Comparison of ENCODE assay signal across 2 cellular contexts in the genomic region with DNA sequence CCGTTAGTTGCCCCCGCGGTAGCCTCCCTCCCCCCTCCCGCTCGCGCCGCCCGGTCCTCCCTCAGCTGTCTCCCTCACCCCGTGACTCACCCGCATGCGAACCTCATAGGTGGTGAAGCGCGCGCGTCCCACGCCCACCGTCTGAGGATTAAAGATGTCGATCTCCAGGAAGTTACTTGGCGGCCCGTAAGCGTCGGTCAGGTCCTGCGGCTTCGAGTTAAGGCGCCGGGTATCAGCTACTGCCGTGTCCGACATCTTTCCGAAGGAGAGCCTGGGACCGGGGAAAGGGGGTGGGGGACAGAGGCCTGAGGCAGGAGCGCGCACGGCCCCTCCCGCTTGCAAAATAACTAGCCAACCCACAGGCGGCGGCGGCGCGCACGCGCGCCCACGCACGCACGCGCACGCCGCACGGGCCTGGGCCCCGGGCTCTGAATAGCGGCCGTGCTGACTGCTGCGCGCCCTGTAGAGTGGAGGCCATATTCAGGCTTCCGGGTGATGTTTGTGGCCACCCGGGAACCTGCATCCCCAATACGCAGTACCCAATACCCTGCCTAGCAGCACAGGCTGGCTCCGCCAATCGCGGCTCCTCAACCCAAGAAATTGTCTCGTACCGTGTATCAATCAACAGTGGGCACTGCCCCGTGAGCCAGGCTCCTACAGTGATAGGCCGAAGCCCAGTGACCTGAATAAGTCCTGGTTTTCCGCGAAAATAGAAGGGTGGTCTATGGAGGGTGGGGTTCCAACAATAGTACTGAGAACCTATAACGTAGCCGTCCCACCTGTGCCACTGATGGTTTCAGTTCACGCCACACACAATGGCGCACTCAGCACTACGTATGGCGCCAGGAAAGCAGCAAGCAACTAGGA.
TF ChIP-seq lines count a peak whose summit lies in the region.

A gene (minus strand): TSS at position 283 of the 867 bp plus-strand sequence. CDS start 28 bp downstream, at position 255.

TF ChIP-seq in IMR-90, 13 proteins besides CTCF, POLR2A, EP300 and RAD21:
- TF ChIP-seq MAZ (IDR thresholded peaks at IDR 0.05; ENCODE audit: borderline replicate concordance, low read depth, low read length), result peak; percentile 73
- no peak for TF ChIP-seq RCOR1 (IDR thresholded peaks at IDR 0.05; ENCODE audit: insufficient replicate concordance, low read length)
- no peak for TF ChIP-seq CHD1 (IDR thresholded peaks at IDR 0.05; ENCODE audit: low read depth, low read length)
- no peak for TF ChIP-seq SMC3 (IDR thresholded peaks at IDR 0.05; ENCODE audit: low read depth, low read length)
- TF ChIP-seq MXI1 (IDR thresholded peaks at IDR 0.05; ENCODE audit: borderline replicate concordance, low read depth, low read length), result no peak
- TF ChIP-seq, protein P1, sequence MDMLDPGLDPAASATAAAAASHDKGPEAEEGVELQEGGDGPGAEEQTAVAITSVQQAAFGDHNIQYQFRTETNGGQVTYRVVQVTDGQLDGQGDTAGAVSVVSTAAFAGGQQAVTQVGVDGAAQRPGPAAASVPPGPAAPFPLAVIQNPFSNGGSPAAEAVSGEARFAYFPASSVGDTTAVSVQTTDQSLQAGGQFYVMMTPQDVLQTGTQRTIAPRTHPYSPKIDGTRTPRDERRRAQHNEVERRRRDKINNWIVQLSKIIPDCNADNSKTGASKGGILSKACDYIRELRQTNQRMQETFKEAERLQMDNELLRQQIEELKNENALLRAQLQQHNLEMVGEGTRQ (IDR thresholded peaks at IDR 0.05; ENCODE audit: low read depth, low read length), result peak; percentile 39; the same call in 1 of the 2 replicates
- TF ChIP-seq RFX5 (IDR thresholded peaks at IDR 0.05; ENCODE audit: low read depth, low read length), result peak; percentile 75
- TF ChIP-seq CEBPB (IDR thresholded peaks at IDR 0.05; ENCODE audit: low read depth, low read length), result peak; percentile 48; the same call in 1 of the 2 replicates
- TF ChIP-seq, protein P2, sequence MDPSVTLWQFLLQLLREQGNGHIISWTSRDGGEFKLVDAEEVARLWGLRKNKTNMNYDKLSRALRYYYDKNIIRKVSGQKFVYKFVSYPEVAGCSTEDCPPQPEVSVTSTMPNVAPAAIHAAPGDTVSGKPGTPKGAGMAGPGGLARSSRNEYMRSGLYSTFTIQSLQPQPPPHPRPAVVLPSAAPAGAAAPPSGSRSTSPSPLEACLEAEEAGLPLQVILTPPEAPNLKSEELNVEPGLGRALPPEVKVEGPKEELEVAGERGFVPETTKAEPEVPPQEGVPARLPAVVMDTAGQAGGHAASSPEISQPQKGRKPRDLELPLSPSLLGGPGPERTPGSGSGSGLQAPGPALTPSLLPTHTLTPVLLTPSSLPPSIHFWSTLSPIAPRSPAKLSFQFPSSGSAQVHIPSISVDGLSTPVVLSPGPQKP (IDR thresholded peaks at IDR 0.05; ENCODE audit: borderline replicate concordance, low read depth, low read length), result 0 out of 2 replicates have a peak, but pooled peaks have one; percentile 60
- TF ChIP-seq MAFK (IDR thresholded peaks at IDR 0.05; ENCODE audit: low read depth, low read length), result no peak
- TF ChIP-seq NFE2L2 (IDR thresholded peaks at IDR 0.05; ENCODE audit: low read depth, low read length), result no peak
- TF ChIP-seq FOS (IDR thresholded peaks at IDR 0.05; ENCODE audit: low read depth, low read length), result peak; percentile 100
- TF ChIP-seq BHLHE40 (IDR thresholded peaks at IDR 0.05; ENCODE audit: low read depth, low read length), result peak; percentile 94

TF ChIP-seq in endothelial cell of umbilical vein, 7 proteins besides CTCF, POLR2A, EP300 and RAD21:
- TF ChIP-seq FOS (IDR thresholded peaks at IDR 0.05; ENCODE audit: borderline replicate concordance, insufficient read depth, low read length) (peak; percentile 29), MYC (IDR thresholded peaks at IDR 0.05; ENCODE audit: low read depth, low read length) (no peak), JUN (IDR thresholded peaks at IDR 0.05; ENCODE audit: borderline replicate concordance, insufficient read depth, insufficient read length, low read depth) (no peak), POLR2AphosphoS5 (IDR thresholded peaks at IDR 0.05; ENCODE audit: insufficient read depth, low read depth, low read length) (peak; percentile 53), EZH2 (IDR thresholded peaks at IDR 0.05; ENCODE audit: borderline replicate concordance, low read depth, low read length, severe bottlenecking) (no peak), GATA2 (IDR thresholded peaks at IDR 0.05; ENCODE audit: insufficient read depth, insufficient read length, low read depth, low read length) (no peak)
- TF ChIP-seq, protein P3, sequence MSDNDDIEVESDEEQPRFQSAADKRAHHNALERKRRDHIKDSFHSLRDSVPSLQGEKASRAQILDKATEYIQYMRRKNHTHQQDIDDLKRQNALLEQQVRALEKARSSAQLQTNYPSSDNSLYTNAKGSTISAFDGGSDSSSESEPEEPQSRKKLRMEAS (IDR thresholded peaks at IDR 0.05; ENCODE audit: insufficient read depth, insufficient read length), result no peak
